33 cellular contexts compared by ENCODE assay signal in the genomic region with DNA sequence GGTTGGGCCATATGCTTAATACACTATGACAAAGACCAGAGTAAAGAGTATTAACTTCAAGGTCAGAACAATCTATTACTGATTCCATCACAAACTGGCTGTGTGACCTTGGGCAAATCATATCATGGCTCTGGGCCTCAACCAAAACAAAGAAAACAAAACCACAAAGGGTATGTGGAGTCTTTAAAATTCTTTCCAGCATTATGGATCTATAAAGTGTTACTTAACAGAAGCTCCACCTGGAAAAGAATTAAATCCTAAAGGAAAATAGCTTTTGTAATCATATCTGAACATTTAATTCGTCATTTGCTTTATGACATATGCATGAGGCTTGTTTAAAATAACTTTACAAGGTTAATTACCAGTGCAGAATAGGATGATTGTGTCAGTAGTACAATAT.
"Had no signal": no experiment of that assay in that cellular context is flagged by ENCODE, and none has a peak within 500 bp of the region (broad histone marks: within the 10 kb centered on the region; RNA-seq: fewer than 3 reads in every experiment).

No MANE protein-coding gene starts in this region.

- H3K4me3 ChIP-seq: MG63 had no signal

- DNase-seq: Karpas-422, Kasumi-1, MG63, MM.1S, MV-4-11, NCI-H1048, NCI-H1092, NCI-H1092 treated with DMSO at 0.1 percent for 48 hours, NCI-H1105, NCI-H1105 treated with DMSO at 0.1 percent for 48 hours, NCI-H1417 treated with DMSO at 0.1 percent for 48 hours, NCI-H1436, NCI-H1436 treated with DMSO at 0.1 percent for 48 hours, NCI-H1694, NCI-H1694 treated with DMSO at 0.1 percent for 48 hours, NCI-H187, NCI-H187 treated with DMSO at 0.1 percent for 48 hours, NCI-H1930, NCI-H2029, NCI-H2029 treated with DMSO at 0.1 percent for 48 hours, NCI-H2081, NCI-H2081 treated with DMSO at 0.1 percent for 48 hours, NCI-H2107, NCI-H2171, NCI-H2171 treated with DMSO at 0.1 percent for 48 hours, NCI-H2227 treated with DMSO at 0.1 percent for 48 hours, NCI-H226, NCI-H345, NCI-H446, NCI-H446 treated with DMSO at 0.1 percent for 48 hours, NCI-H510A, NCI-H510A treated with DMSO at 0.1 percent for 48 hours, NCI-H524 had no signal

- H3K27me3 ChIP-seq: MG63 had no signal

- H3K36me3 ChIP-seq: MG63 had no signal

- H3K9me3 ChIP-seq: MG63 had no signal
